23 cellular contexts compared by ENCODE assay signal in genomic region chr14:78608998-78609787, GRCh38.
DNase-seq lines count a peak whose midpoint lies in the region; ATAC-seq, FAIRE-seq and TF ChIP-seq lines count a peak whose summit lies in the region.
"Had no signal": no experiment of that assay in that cellular context is flagged by ENCODE, and none has a peak within 500 bp of the region (broad histone marks: within the 10 kb centered on the region; RNA-seq: fewer than 3 reads in every experiment).

No MANE protein-coding gene starts in this region.

- H4K20me1 ChIP-seq in K562 (replicated peaks; ENCODE audit: control insufficient read depth, insufficient read depth, low read length), result no peaks in the 10 kb centered on the region

- WGBS in K562 (ENCODE audit: insufficient coverage, low coverage, missing lambda C conversion rate), result 0% methylated on average over 4 of the region's 4 CpGs

- ATAC-seq in HG03442 (IDR thresholded peaks at IDR 0.05; ENCODE audit: unreplicated experiment) (peak; percentile 42), K562 (no peak), HG03108 (IDR thresholded peaks at IDR 0.05; ENCODE audit: unreplicated experiment) (no peak), GM18909 (IDR thresholded peaks at IDR 0.05; ENCODE audit: poor library complexity, unreplicated experiment) (no peak)
- ATAC-seq: CD8-positive, alpha-beta T cell; T-helper 17 cell had no signal

- no peak overlapping the region for H3K4me2 ChIP-seq in K562 (ENCODE audit: insufficient read depth, low read length)

- intact Hi-C loops in K562 (cut with micrococcal nuclease), result no loop called here

- peak; percentile 74 for DNase-seq in NCI-H2227 treated with DMSO at 0.1 percent for 48 hours (lab: John Stamatoyannopoulos, UW)
- DNase-seq in K562 (ENCODE audit: extremely low read depth in 1 of 4, low spot score in 3 of 4), result no peak
- DNase-seq in urothelium cell line (ENCODE audit: low spot score), result no peak
- DNase-seq in DMS79 (lab: John Stamatoyannopoulos, UW), result no peak
- DNase-seq: CD8-positive, alpha-beta T cell; DMS79 treated with DMSO at 0.1 percent for 48 hours; GM23248; KBM-7; NCI-H1105; NCI-H187; NCI-H2107; NCI-H446; NCI-H774; SJCRH30; T-helper 17 cell had no signal

- TF ChIP-seq CTCF in K562 (IDR thresholded peaks at IDR 0.05 in 2 of 3, conservative IDR thresholded peaks at IDR 0.05 in 1 of 3; ENCODE audit: insufficient read depth in 2 of 3, low read depth in 1 of 3, low read length in 3 of 3), result no peak

- H3K27ac ChIP-seq in K562 (ENCODE audit: extremely low read depth, low read depth, low read length), result no peak overlapping the region
- H3K27ac ChIP-seq: BLaER1 treated with 17β-estradiol and CSF1 and Interleukin-3, amounts not matched to agents 10 nM and 100 nM; GM23248; SJCRH30 had no signal

- CTCF ChIA-PET in K562 (lab: Yijun Ruan, JAX; ENCODE audit: low intra/inter-chr PET ratio), result no interaction called here

- no peaks in the 10 kb centered on the region for H3K9me1 ChIP-seq in K562 (ENCODE audit: control insufficient read depth, insufficient read depth, low read length)

- H3K79me2 ChIP-seq in K562 (ENCODE audit: control insufficient read depth, insufficient read depth, low read length), result no peaks in the 10 kb centered on the region

- no peak overlapping the region for H3K4me3 ChIP-seq in K562
- H3K4me3 ChIP-seq: BLaER1 treated with 17β-estradiol and CSF1 and Interleukin-3, amounts not matched to agents 10 nM and 100 nM; GM23248; HAP-1; SJCRH30 had no signal

- no peaks in the 10 kb centered on the region for H3K36me3 ChIP-seq in K562 (ENCODE audit: control insufficient read depth, insufficient read depth, low read length)
- H3K36me3 ChIP-seq: BLaER1 treated with 17β-estradiol and CSF1 and Interleukin-3, amounts not matched to agents 10 nM and 100 nM; HAP-1; SJCRH30 had no signal

- no peak for TF ChIP-seq RAD21 in K562 (CRISPR knock-in tag; conservative IDR thresholded peaks at IDR 0.05 in 1 of 2, IDR thresholded peaks at IDR 0.05 in 1 of 2)

- no peak overlapping the region for H2AFZ ChIP-seq in K562 (ENCODE audit: low read depth, low read length)
- H2AFZ ChIP-seq: GM23248 had no signal

- POLR2A ChIA-PET in K562 (lab: Yijun Ruan, JAX), result no interaction called here

- FAIRE-seq in K562 (lab: Jason Lieb, UNC) (no peak), urothelium cell line (lab: Jason Lieb, UNC) (no peak)
- FAIRE-seq: D721Med, G401.6, GM19239 had no signal

- no peaks in the 10 kb centered on the region for H3K27me3 ChIP-seq in K562 (ENCODE audit: control insufficient read depth in 2 of 2, insufficient read depth in 2 of 2, low read length in 2 of 2)
- H3K27me3 ChIP-seq: BLaER1 treated with 17β-estradiol and CSF1 and Interleukin-3, amounts not matched to agents 10 nM and 100 nM; SJCRH30 had no signal

- no peaks in the 10 kb centered on the region for H3K4me1 ChIP-seq in K562 (replicated peaks in 1 of 2; ENCODE audit: control insufficient read depth in 2 of 2, insufficient read depth in 2 of 2, low read length in 2 of 2)
- H3K4me1 ChIP-seq: HAP-1, SJCRH30 had no signal

- H3K9me3 ChIP-seq in K562 (replicated peaks; ENCODE audit: control insufficient read depth, insufficient read depth, low read depth, low read length), result no peaks in the 10 kb centered on the region
- H3K9me3 ChIP-seq: BLaER1 treated with 17β-estradiol and CSF1 and Interleukin-3, amounts not matched to agents 10 nM and 100 nM; HAP-1; SJCRH30 had no signal

- no peak overlapping the region for H3K9ac ChIP-seq in K562 (ENCODE audit: insufficient read depth in 1 of 2, low read depth in 2 of 2, low read length in 2 of 2)
- H3K9ac ChIP-seq: BLaER1 treated with 17β-estradiol and CSF1 and Interleukin-3, amounts not matched to agents 10 nM and 100 nM; GM23248 had no signal

- TF ChIP-seq EP300 in K562 (IDR thresholded peaks at IDR 0.05; ENCODE audit: low read length), result no peak

- in situ Hi-C loops in K562 (cut with MboI), result no loop called here

- no TSS peak for BruUV-seq in K562 (replicated peaks; lab: Mats Ljungman, UMichigan)

- TF ChIP-seq POLR2A in K562 (conservative IDR thresholded peaks at IDR 0.05), result no peak

TF ChIP-seq in K562, 482 proteins besides CTCF, POLR2A, EP300 and RAD21:
- no peak for TF ChIP-seq ZNF253 (CRISPR knock-in tag; conservative IDR thresholded peaks at IDR 0.05)
- peak; percentile 22; the same call in 1 of the 2 replicates for TF ChIP-seq PKNOX1 (IDR thresholded peaks at IDR 0.05)
- peak; percentile 97 for TF ChIP-seq ESRRA (IDR thresholded peaks at IDR 0.05; ENCODE audit: borderline replicate concordance, low read depth)
- TF ChIP-seq RAD51 (IDR thresholded peaks at IDR 0.05; ENCODE audit: borderline replicate concordance, low read depth), result peak; percentile 19; the same call in 1 of the 2 replicates
- peak; percentile 33; the same call in 1 of the 2 replicates for TF ChIP-seq TFE3 (CRISPR knock-in tag; IDR thresholded peaks at IDR 0.05)
TF ChIP-seq in K562: peak in this region for 4.
